Comparison of ENCODE assay signal across 1 cellular context in genomic region chr13:46578590-46578975, GRCh38.
TF ChIP-seq lines count a peak whose summit lies in the region.

No MANE protein-coding gene starts in this region.

TF ChIP-seq in GM12878, 131 proteins besides CTCF, POLR2A, EP300 and RAD21 (continued from another document):
- TF ChIP-seq, protein P1, sequence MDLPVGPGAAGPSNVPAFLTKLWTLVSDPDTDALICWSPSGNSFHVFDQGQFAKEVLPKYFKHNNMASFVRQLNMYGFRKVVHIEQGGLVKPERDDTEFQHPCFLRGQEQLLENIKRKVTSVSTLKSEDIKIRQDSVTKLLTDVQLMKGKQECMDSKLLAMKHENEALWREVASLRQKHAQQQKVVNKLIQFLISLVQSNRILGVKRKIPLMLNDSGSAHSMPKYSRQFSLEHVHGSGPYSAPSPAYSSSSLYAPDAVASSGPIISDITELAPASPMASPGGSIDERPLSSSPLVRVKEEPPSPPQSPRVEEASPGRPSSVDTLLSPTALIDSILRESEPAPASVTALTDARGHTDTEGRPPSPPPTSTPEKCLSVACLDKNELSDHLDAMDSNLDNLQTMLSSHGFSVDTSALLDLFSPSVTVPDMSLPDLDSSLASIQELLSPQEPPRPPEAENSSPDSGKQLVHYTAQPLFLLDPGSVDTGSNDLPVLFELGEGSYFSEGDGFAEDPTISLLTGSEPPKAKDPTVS (IDR thresholded peaks at IDR 0.05; ENCODE audit: low read depth, low read length) = no peak
- TF ChIP-seq, protein P2, sequence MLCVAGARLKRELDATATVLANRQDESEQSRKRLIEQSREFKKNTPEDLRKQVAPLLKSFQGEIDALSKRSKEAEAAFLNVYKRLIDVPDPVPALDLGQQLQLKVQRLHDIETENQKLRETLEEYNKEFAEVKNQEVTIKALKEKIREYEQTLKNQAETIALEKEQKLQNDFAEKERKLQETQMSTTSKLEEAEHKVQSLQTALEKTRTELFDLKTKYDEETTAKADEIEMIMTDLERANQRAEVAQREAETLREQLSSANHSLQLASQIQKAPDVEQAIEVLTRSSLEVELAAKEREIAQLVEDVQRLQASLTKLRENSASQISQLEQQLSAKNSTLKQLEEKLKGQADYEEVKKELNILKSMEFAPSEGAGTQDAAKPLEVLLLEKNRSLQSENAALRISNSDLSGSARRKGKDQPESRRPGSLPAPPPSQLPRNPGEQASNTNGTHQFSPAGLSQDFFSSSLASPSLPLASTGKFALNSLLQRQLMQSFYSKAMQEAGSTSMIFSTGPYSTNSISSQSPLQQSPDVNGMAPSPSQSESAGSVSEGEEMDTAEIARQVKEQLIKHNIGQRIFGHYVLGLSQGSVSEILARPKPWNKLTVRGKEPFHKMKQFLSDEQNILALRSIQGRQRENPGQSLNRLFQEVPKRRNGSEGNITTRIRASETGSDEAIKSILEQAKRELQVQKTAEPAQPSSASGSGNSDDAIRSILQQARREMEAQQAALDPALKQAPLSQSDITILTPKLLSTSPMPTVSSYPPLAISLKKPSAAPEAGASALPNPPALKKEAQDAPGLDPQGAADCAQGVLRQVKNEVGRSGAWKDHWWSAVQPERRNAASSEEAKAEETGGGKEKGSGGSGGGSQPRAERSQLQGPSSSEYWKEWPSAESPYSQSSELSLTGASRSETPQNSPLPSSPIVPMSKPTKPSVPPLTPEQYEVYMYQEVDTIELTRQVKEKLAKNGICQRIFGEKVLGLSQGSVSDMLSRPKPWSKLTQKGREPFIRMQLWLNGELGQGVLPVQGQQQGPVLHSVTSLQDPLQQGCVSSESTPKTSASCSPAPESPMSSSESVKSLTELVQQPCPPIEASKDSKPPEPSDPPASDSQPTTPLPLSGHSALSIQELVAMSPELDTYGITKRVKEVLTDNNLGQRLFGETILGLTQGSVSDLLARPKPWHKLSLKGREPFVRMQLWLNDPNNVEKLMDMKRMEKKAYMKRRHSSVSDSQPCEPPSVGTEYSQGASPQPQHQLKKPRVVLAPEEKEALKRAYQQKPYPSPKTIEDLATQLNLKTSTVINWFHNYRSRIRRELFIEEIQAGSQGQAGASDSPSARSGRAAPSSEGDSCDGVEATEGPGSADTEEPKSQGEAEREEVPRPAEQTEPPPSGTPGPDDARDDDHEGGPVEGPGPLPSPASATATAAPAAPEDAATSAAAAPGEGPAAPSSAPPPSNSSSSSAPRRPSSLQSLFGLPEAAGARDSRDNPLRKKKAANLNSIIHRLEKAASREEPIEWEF (IDR thresholded peaks at IDR 0.05; ENCODE audit: insufficient replicate concordance, low read depth, low read length) = peak; percentile 51
- TF ChIP-seq CBX3 (IDR thresholded peaks at IDR 0.05; ENCODE audit: borderline replicate concordance, low read depth) = no peak
- peak; percentile 63 for TF ChIP-seq SMAD1 (IDR thresholded peaks at IDR 0.05; ENCODE audit: low read depth, partially characterized antibody)
- TF ChIP-seq ATF7 (IDR thresholded peaks at IDR 0.05; ENCODE audit: low read depth) = peak; percentile 46; the same call in 1 of the 2 replicates
- TF ChIP-seq, protein P3, sequence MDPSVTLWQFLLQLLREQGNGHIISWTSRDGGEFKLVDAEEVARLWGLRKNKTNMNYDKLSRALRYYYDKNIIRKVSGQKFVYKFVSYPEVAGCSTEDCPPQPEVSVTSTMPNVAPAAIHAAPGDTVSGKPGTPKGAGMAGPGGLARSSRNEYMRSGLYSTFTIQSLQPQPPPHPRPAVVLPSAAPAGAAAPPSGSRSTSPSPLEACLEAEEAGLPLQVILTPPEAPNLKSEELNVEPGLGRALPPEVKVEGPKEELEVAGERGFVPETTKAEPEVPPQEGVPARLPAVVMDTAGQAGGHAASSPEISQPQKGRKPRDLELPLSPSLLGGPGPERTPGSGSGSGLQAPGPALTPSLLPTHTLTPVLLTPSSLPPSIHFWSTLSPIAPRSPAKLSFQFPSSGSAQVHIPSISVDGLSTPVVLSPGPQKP (IDR thresholded peaks at IDR 0.05; ENCODE audit: low read depth, low read length) = no peak
- no peak; the same call in 1 of the 2 replicates for TF ChIP-seq ZBED1 (IDR thresholded peaks at IDR 0.05; ENCODE audit: borderline replicate concordance)
